In genomic region chr2:111121873-111122630, GRCh38 we compare ENCODE assay signal across 8 cellular contexts. TPM values are rescaled to one million over a fixed set of nuclear protein-coding genes. Genes with fewer than 3 reads are reported as not detected.
DNase-seq lines count a peak whose midpoint lies in the region; ATAC-seq and TF ChIP-seq lines count a peak whose summit lies in the region.

No MANE protein-coding gene starts in this region.

- H3K27me3 ChIP-seq in hepatocyte (peaks cover 21% of the 10 kb centered on the region), rectal smooth muscle tissue (ENCODE audit: control insufficient read depth, insufficient read depth, low read length) (peaks cover 7% of the 10 kb centered on the region)

- H4K20me1 ChIP-seq in hepatocyte (ENCODE audit: insufficient read depth, poor library complexity, severe bottlenecking): peaks cover 57% of the 10 kb centered on the region

- H3K9me2 ChIP-seq in hepatocyte (replicated peaks; ENCODE audit: insufficient read depth): no peaks in the 10 kb centered on the region

- 2% methylated on average over 87 of the region's 90 CpGs for WGBS in hepatocyte (ENCODE audit: low lambda C conversion rate, missing lambda C conversion rate)

- H3K4me2 ChIP-seq in hepatocyte: peak overlapping the region; percentile 96

- H3K36me3 ChIP-seq in hepatocyte (replicated peaks; ENCODE audit: insufficient read depth, low read depth) (no peaks in the 10 kb centered on the region), rectal smooth muscle tissue (ENCODE audit: control insufficient read depth, insufficient read depth, low read length) (peaks cover 4% of the 10 kb centered on the region)

- H2AFZ ChIP-seq in hepatocyte: peak overlapping the region; percentile 53

- H3K9ac ChIP-seq in rectal smooth muscle tissue (ENCODE audit: low read length): peak overlapping the region; percentile 47

- peaks cover 45% of the 10 kb centered on the region for H3K4me1 ChIP-seq in hepatocyte (ENCODE audit: insufficient read depth)
- peaks cover 11% of the 10 kb centered on the region for H3K4me1 ChIP-seq in rectal smooth muscle tissue (ENCODE audit: control insufficient read depth, insufficient read depth, low read length)

- peak overlapping the region; percentile 91 for H3K27ac ChIP-seq in hepatocyte
- H3K27ac ChIP-seq in rectal smooth muscle tissue (ENCODE audit: low read depth, low read length): no peak overlapping the region

- H3K9me3 ChIP-seq in hepatocyte (ENCODE audit: low read depth): no peaks in the 10 kb centered on the region

- TF ChIP-seq CTCF in GM13977 (IDR thresholded peaks at IDR 0.05; ENCODE audit: extremely low read depth, insufficient read depth, missing control alignments) (no peak), hepatocyte (IDR thresholded peaks at IDR 0.05; ENCODE audit: poor library complexity) (no peak)

- H3K4me3 ChIP-seq in hepatocyte: peak overlapping the region; percentile 99
- peak overlapping the region; percentile 95 for H3K4me3 ChIP-seq in rectal smooth muscle tissue (ENCODE audit: low read length)

- in situ Hi-C loops in GM13977 (cut with MboI; ENCODE audit: low pct_unique_long_range_greater_than_20kb, low sequenced_read_pairs, unreplicated experiment): loop anchor here (25.0 kb wide), 1 partner anchor 590 kb away; no protein-coding TSS in a partner anchor

- DNase-seq in GM13977 (ENCODE audit: low spot score) (peak; percentile 83), NCI-H1417 treated with DMSO at 0.1 percent for 48 hours (lab: John Stamatoyannopoulos, UW) (peak; percentile 59), T-helper 2 cell (peak; percentile 60 to 78 (median 68)), astrocyte of the hippocampus (ENCODE audit: low read depth, low spot score) (peak; percentile 98), hepatocyte (ENCODE audit: low spot score) (peak; percentile 96), cerebellar nuclear complex (lab: John Stamatoyannopoulos, UW) (no peak)

- H3K79me2 ChIP-seq in hepatocyte: peaks cover 56% of the 10 kb centered on the region

- peak; percentile 63 for ATAC-seq in HG02798 (IDR thresholded peaks at IDR 0.05; ENCODE audit: poor library complexity, unreplicated experiment)

RNA-seq across cellular contexts. Expression of gene BCL2L11, which starts 1.3 kb away (rescaled TPM):
- 25.3 and 26.5 TPM in 2 replicates for total RNA-seq in hepatocyte
- polyA plus RNA-seq in hepatocyte: 12.3 and 13.0 TPM in 2 replicates

Comparison
In these comparisons a context has a peak if more than half of its experiments do, and no peak if none do; other contexts are left out.
1. DNase-seq: peak in GM13977 (single experiment), NCI-H1417 treated with DMSO at 0.1 percent for 48 hours (single experiment), T-helper 2 cell (5 of 5), astrocyte of the hippocampus (single experiment) and hepatocyte (single experiment); none in cerebellar nuclear complex (0 of 2).